In the genomic region with DNA sequence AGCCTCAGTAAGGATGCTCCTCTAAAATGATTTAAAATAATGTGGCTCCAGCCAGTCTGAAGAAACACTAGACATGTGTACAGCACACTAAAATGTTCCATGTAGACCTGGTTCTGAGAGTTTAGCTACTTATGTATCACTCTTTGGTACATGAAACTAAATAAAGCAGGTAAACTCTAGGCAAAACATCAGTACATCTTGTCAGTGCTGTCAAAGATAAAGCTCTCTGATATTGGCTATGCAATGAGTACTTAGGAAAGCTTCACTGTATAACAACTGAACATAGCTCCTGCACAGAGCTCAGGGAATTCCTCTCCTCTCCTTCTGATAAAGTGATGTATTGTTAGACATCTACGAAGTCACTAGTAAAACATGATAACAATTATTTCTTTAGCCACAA, we compare ENCODE assay signal across 14 cellular contexts. TPM values are rescaled to one million over a fixed set of nuclear protein-coding genes. Genes with fewer than 3 reads are reported as not detected.
DNase-seq lines count a peak whose midpoint lies in the region; ATAC-seq and TF ChIP-seq lines count a peak whose summit lies in the region.
"Had no signal": no experiment of that assay in that cellular context is flagged by ENCODE, and none has a peak within 500 bp of the region (broad histone marks: within the 10 kb centered on the region; RNA-seq: fewer than 3 reads in every experiment).

No MANE protein-coding gene starts in this region.

- POLR2A ChIA-PET in activated CD4-positive, alpha-beta memory T cell treated with anti-CD3 and anti-CD28 coated beads for 36 hours (lab: Charles Lee) = no interaction called here

- peaks cover 26% of the 10 kb centered on the region for H3K36me3 Mint-ChIP-seq in activated naive CD4-positive, alpha-beta T cell treated with anti-CD3 and anti-CD28 coated beads, Interleukin-2, amount 50 U/mL, for 24 hours
- peaks cover 2% of the 10 kb centered on the region for H3K36me3 Mint-ChIP-seq in activated CD4-positive, alpha-beta memory T cell treated with anti-CD3 and anti-CD28 coated beads for 36 hours

- H3K9ac ChIP-seq in iPS-18a (ENCODE audit: low read length) = no peak overlapping the region

- no peak overlapping the region for H3K27ac ChIP-seq in iPS-18a (ENCODE audit: low read length)
- no peak overlapping the region for H3K27ac ChIP-seq in foreskin keratinocyte

- no peak for DNase-seq in activated naive CD4-positive, alpha-beta T cell treated with Interleukin-2 at 50 U/mL for 16 hours
- no peak for DNase-seq in activated CD4-positive, alpha-beta memory T cell treated with anti-CD3 and anti-CD28 coated beads for 36 hours
- DNase-seq in foreskin keratinocyte (no peak), SW480 (ENCODE audit: low spot score) (no peak)
- DNase-seq: activated CD4-positive, alpha-beta T cell treated with anti-CD3 and anti-CD28 coated beads for 4 hours; GOT3; NCI-H226; PC-3; stimulated activated CD4-positive, alpha-beta T cell treated with anti-CD3 and anti-CD28 coated beads, Interleukin-12 subunit alpha, Interleukin-12 subunit beta, amount 100 ng/mL, for 4 hours had no signal

- no peaks in the 10 kb centered on the region for H3K9me3 Mint-ChIP-seq in activated naive CD4-positive, alpha-beta T cell treated with anti-CD3 and anti-CD28 coated beads, Interleukin-2, amount 50 U/mL, for 24 hours
- no peaks in the 10 kb centered on the region for H3K9me3 Mint-ChIP-seq in activated CD4-positive, alpha-beta memory T cell treated with anti-CD3 and anti-CD28 coated beads for 36 hours

- H3K27me3 ChIP-seq in iPS-18a (ENCODE audit: control insufficient read depth, insufficient read depth, low read length) = no peaks in the 10 kb centered on the region
- no peaks in the 10 kb centered on the region for H3K27me3 ChIP-seq in foreskin keratinocyte

- no peaks in the 10 kb centered on the region for H3K27me3 Mint-ChIP-seq in activated naive CD4-positive, alpha-beta T cell treated with anti-CD3 and anti-CD28 coated beads, Interleukin-2, amount 50 U/mL, for 24 hours
- no peaks in the 10 kb centered on the region for H3K27me3 Mint-ChIP-seq in activated CD4-positive, alpha-beta memory T cell treated with anti-CD3 and anti-CD28 coated beads for 36 hours
- H3K27me3 Mint-ChIP-seq: progenitor cell of endocrine pancreas had no signal

- no peaks in the 10 kb centered on the region for H3K9me3 ChIP-seq in iPS-18a (ENCODE audit: control insufficient read depth, low read depth, low read length)

- CTCF ChIA-PET in activated CD4-positive, alpha-beta memory T cell treated with anti-CD3 and anti-CD28 coated beads for 36 hours (lab: Charles Lee) = interaction anchor here (0.6 to 1.3 kb wide), 4 partner anchors 13 to 83 kb away, joined by 3 read pairs; no protein-coding TSS in a partner anchor

- H3K4me3 Mint-ChIP-seq in activated naive CD4-positive, alpha-beta T cell treated with anti-CD3 and anti-CD28 coated beads, Interleukin-2, amount 50 U/mL, for 24 hours = peak overlapping the region; percentile 96
- peak overlapping the region; percentile 76 for H3K4me3 Mint-ChIP-seq in activated CD4-positive, alpha-beta memory T cell treated with anti-CD3 and anti-CD28 coated beads for 36 hours

- intact Hi-C loops in activated CD4-positive, alpha-beta memory T cell treated with anti-CD3 and anti-CD28 coated beads for 36 hours (cut with micrococcal nuclease) = loop anchor here (5.0 to 10.0 kb wide), 3 partner anchors 292 to 1360 kb away; a partner anchor contains a TSS

- TF ChIP-seq CTCF in foreskin keratinocyte (conservative IDR thresholded peaks at IDR 0.05) = no peak

- H3K36me3 ChIP-seq in iPS-18a (ENCODE audit: control insufficient read depth, low read depth, low read length) = no peaks in the 10 kb centered on the region

- ATAC-seq in foreskin keratinocyte = no peak
- ATAC-seq in HG03565 (IDR thresholded peaks at IDR 0.05; ENCODE audit: unreplicated experiment) = no peak
- ATAC-seq: PC-3 had no signal

- peak overlapping the region; percentile 1 for H3K4me3 ChIP-seq in iPS-18a (ENCODE audit: low read length)

- H3K4me1 Mint-ChIP-seq in activated naive CD4-positive, alpha-beta T cell treated with anti-CD3 and anti-CD28 coated beads, Interleukin-2, amount 50 U/mL, for 24 hours = peaks cover 80% of the 10 kb centered on the region
- H3K4me1 Mint-ChIP-seq in activated CD4-positive, alpha-beta memory T cell treated with anti-CD3 and anti-CD28 coated beads for 36 hours (ENCODE audit: low read depth) = peaks cover 50% of the 10 kb centered on the region

- H3K4me1 ChIP-seq in iPS-18a (ENCODE audit: control insufficient read depth, low read depth, low read length) (peaks cover 80% of the 10 kb centered on the region), foreskin keratinocyte (no peaks in the 10 kb centered on the region)

- peak overlapping the region; percentile 98 for H3K27ac Mint-ChIP-seq in activated naive CD4-positive, alpha-beta T cell treated with anti-CD3 and anti-CD28 coated beads, Interleukin-2, amount 50 U/mL, for 24 hours
- peak overlapping the region; percentile 83 for H3K27ac Mint-ChIP-seq in activated CD4-positive, alpha-beta memory T cell treated with anti-CD3 and anti-CD28 coated beads for 36 hours
- H3K27ac Mint-ChIP-seq: progenitor cell of endocrine pancreas had no signal

RNA-seq across cellular contexts. Expression of a gene that starts 3.5 kb away (rescaled TPM):
- 1 to 10 TPM; 4.0 to 4.4 TPM for total RNA-seq in activated CD4-positive, alpha-beta memory T cell treated with anti-CD3 and anti-CD28 coated beads for 36 hours
- total RNA-seq in foreskin keratinocyte = not detected in 2 replicates
- polyA plus RNA-seq in foreskin keratinocyte = not detected in 2 replicates
- total RNA-seq: PC-3 had no signal
- polyA plus RNA-seq: keratinocyte had no signal
